Comparison of ENCODE assay signal across 19 cellular contexts in genomic region chr7:14201353-14201752, GRCh38.
A peak's percentile ranks its signal among the peaks of the same experiment; 100 is the strongest.
DNase-seq lines count a peak whose midpoint lies in the region; ATAC-seq and TF ChIP-seq lines count a peak whose summit lies in the region.
"Had no signal": no experiment of that assay in that cellular context is flagged by ENCODE, and none has a peak within 500 bp of the region (broad histone marks: within the 10 kb centered on the region; RNA-seq: fewer than 3 reads in every experiment).

No MANE protein-coding gene starts in this region.

- H3F3A ChIP-seq in GM23338 (replicated peaks; ENCODE audit: low read depth), result no peaks in the 10 kb centered on the region

- H4K20me1 ChIP-seq in GM23338 (replicated peaks; ENCODE audit: insufficient read depth), result no peaks in the 10 kb centered on the region

- no peak overlapping the region for H2AFZ ChIP-seq in GM23338
- no peak overlapping the region for H2AFZ ChIP-seq in trophoblast cell (ENCODE audit: insufficient read depth, low read length, poor library complexity)
- H2AFZ ChIP-seq: GM23248 had no signal

- no peak overlapping the region for H3K9ac ChIP-seq in trophoblast cell (ENCODE audit: low read length)
- no peak overlapping the region for H3K9ac ChIP-seq in endodermal cell (ENCODE audit: extremely low read depth, low read length, poor library complexity, severe bottlenecking)
- H3K9ac ChIP-seq: GM23248 had no signal

- no peak overlapping the region for H2AK5ac ChIP-seq in trophoblast cell (ENCODE audit: low read length)

- H3K4ac ChIP-seq in trophoblast cell (ENCODE audit: low read depth, low read length), result no peak overlapping the region

- no peak overlapping the region for H2BK120ac ChIP-seq in trophoblast cell (ENCODE audit: insufficient read depth, low read length, poor library complexity)

- H3K4me2 ChIP-seq in GM23338, result no peak overlapping the region
- H3K4me2 ChIP-seq in trophoblast cell (ENCODE audit: low read length), result no peak overlapping the region

- H3K9me2 ChIP-seq in GM23338 (ENCODE audit: insufficient read depth), result no peaks in the 10 kb centered on the region

- H3K27me3 ChIP-seq in GM23338 (ENCODE audit: insufficient read depth) (no peaks in the 10 kb centered on the region), trophoblast cell (ENCODE audit: insufficient read depth, low read length) (no peaks in the 10 kb centered on the region), endodermal cell (ENCODE audit: control insufficient read depth, insufficient read depth, low read length, poor library complexity, severe bottlenecking) (no peaks in the 10 kb centered on the region)
- H3K27me3 ChIP-seq: BE2C had no signal

- H3K36me3 ChIP-seq in GM23338 (ENCODE audit: insufficient read depth), result no peaks in the 10 kb centered on the region
- no peaks in the 10 kb centered on the region for H3K36me3 ChIP-seq in trophoblast cell (ENCODE audit: control insufficient read depth in 1 of 2, insufficient read depth in 2 of 2, low read length in 2 of 2)
- H3K36me3 ChIP-seq in endodermal cell (ENCODE audit: control insufficient read depth, insufficient read depth, low read length), result no peaks in the 10 kb centered on the region
- H3K36me3 ChIP-seq: BE2C had no signal

- DNase-seq in GM23338 (ENCODE audit: low spot score) (peak; percentile 6), NCI-H146 (lab: John Stamatoyannopoulos, UW) (peak; percentile 93), RPMI8226 (peak; percentile 61), trophoblast cell (peak; percentile 2 to 41), endodermal cell (no peak), NCI-H187 (lab: John Stamatoyannopoulos, UW) (no peak)
- DNase-seq: ACHN; BE2C; C1 segment of cervical spinal cord; CD4-positive, CD25-positive, alpha-beta regulatory T cell; CD8-positive, alpha-beta memory T cell; COR-L47; DMS 273 treated with DMSO at 0.1 percent for 48 hours; DMS53; DND-41; EL; GM23248; HCEC 1CT had no signal

- H3K4me3 ChIP-seq in GM23338 (no peak overlapping the region), trophoblast cell (ENCODE audit: low read depth, low read length) (no peak overlapping the region), endodermal cell (ENCODE audit: low read length) (no peak overlapping the region)
- H3K4me3 ChIP-seq: GM12878, GM23248 had no signal

- no peaks in the 10 kb centered on the region for H3K4me1 ChIP-seq in GM23338 (ENCODE audit: insufficient read depth)
- no peaks in the 10 kb centered on the region for H3K4me1 ChIP-seq in trophoblast cell (ENCODE audit: control insufficient read depth in 1 of 2, insufficient read depth in 2 of 2, low read length in 2 of 2)
- no peaks in the 10 kb centered on the region for H3K4me1 ChIP-seq in endodermal cell (ENCODE audit: control insufficient read depth, insufficient read depth, low read length)

- no peaks in the 10 kb centered on the region for H3K79me2 ChIP-seq in GM23338 (replicated peaks; ENCODE audit: insufficient read depth)
- H3K79me2 ChIP-seq in trophoblast cell (ENCODE audit: control insufficient read depth, insufficient read depth, low read length, poor library complexity), result no peaks in the 10 kb centered on the region

- no peak overlapping the region for H3K27ac ChIP-seq in GM23338 (ENCODE audit: low read depth)
- no peak overlapping the region for H3K27ac ChIP-seq in trophoblast cell (ENCODE audit: low read depth, low read length)
- no peak overlapping the region for H3K27ac ChIP-seq in endodermal cell (ENCODE audit: low read depth, low read length)
- H3K27ac ChIP-seq: GM23248 had no signal

- no CpG with 5 or more reads among the region's 3 CpGs for WGBS in trophoblast cell (ENCODE audit: extremely low coverage, insufficient coverage, insufficient read length)
- WGBS in endodermal cell (ENCODE audit: insufficient coverage in 1 of 2, insufficient read length in 1 of 2), 2 experiments, result 89% methylated on average over 3 of the region's 3 CpGs; no CpG with 5 or more reads in 1 of the 2 experiments

- H3K4me1 Mint-ChIP-seq in GM23338 (peaks cover 4% of the 10 kb centered on the region; the same call in 2 of the 3 replicates), endodermal cell (no peaks in the 10 kb centered on the region)
- H3K4me1 Mint-ChIP-seq: CD4-positive, CD25-positive, alpha-beta regulatory T cell; CD8-positive, alpha-beta memory T cell had no signal

- H3K36me3 Mint-ChIP-seq in GM23338 (ENCODE audit: low read depth), result no peaks in the 10 kb centered on the region
- no peaks in the 10 kb centered on the region for H3K36me3 Mint-ChIP-seq in endodermal cell (ENCODE audit: low read depth)
- H3K36me3 Mint-ChIP-seq: CD4-positive, CD25-positive, alpha-beta regulatory T cell; CD8-positive, alpha-beta memory T cell had no signal

- H2BK12ac ChIP-seq in trophoblast cell (ENCODE audit: low read length), result no peak overlapping the region

- H2BK5ac ChIP-seq in trophoblast cell (ENCODE audit: low read depth, low read length, poor library complexity), result no peak overlapping the region

- H3K27me3 Mint-ChIP-seq in GM23338 (ENCODE audit: insufficient read depth, low read depth, poor library complexity) (peaks cover 2% of the 10 kb centered on the region), endodermal cell (ENCODE audit: insufficient read depth) (no peaks in the 10 kb centered on the region)
- H3K27me3 Mint-ChIP-seq: CD4-positive, CD25-positive, alpha-beta regulatory T cell had no signal

- no peak overlapping the region for H4K91ac ChIP-seq in trophoblast cell (ENCODE audit: low read depth, low read length)

- no peak overlapping the region for H3K18ac ChIP-seq in trophoblast cell (ENCODE audit: low read length)

- H3K23ac ChIP-seq in trophoblast cell (ENCODE audit: low read length), result no peak overlapping the region

- TF ChIP-seq CTCF in GM23338 (conservative IDR thresholded peaks at IDR 0.05; ENCODE audit: low read depth in 2 of 2) (no peak), endodermal cell (conservative IDR thresholded peaks at IDR 0.05) (no peak)

- no peak overlapping the region for H4K12ac ChIP-seq in trophoblast cell (ENCODE audit: low read depth, low read length)

- H3K14ac ChIP-seq in trophoblast cell (ENCODE audit: low read length), result no peak overlapping the region

- no peaks in the 10 kb centered on the region for H3K79me1 ChIP-seq in trophoblast cell (ENCODE audit: low read length)

- no peak for ATAC-seq in GM23338
- ATAC-seq: GM12878 had no signal

- H3K9me3 ChIP-seq in trophoblast cell (ENCODE audit: insufficient read depth, low read depth, low read length) (no peaks in the 10 kb centered on the region), endodermal cell (ENCODE audit: control insufficient read depth, low read length) (no peaks in the 10 kb centered on the region)
- H3K9me3 ChIP-seq: BE2C had no signal

- H3K9me3 Mint-ChIP-seq in GM23338, result no peaks in the 10 kb centered on the region
- H3K9me3 Mint-ChIP-seq in endodermal cell, result peaks cover 2% of the 10 kb centered on the region

- H3K27ac Mint-ChIP-seq in GM23338, result no peak overlapping the region
- H3K27ac Mint-ChIP-seq in endodermal cell, result no peak overlapping the region
- H3K27ac Mint-ChIP-seq: CD4-positive, CD25-positive, alpha-beta regulatory T cell; CD8-positive, alpha-beta memory T cell had no signal

- no peak overlapping the region for H3K4me3 Mint-ChIP-seq in GM23338
- no peak overlapping the region for H3K4me3 Mint-ChIP-seq in endodermal cell
- H3K4me3 Mint-ChIP-seq: CD4-positive, CD25-positive, alpha-beta regulatory T cell; CD8-positive, alpha-beta memory T cell had no signal

- no peak overlapping the region for H4K8ac ChIP-seq in trophoblast cell (ENCODE audit: low read depth, low read length)

Comparison
In these comparisons a context has a peak if more than half of its experiments do, and no peak if none do; other contexts are left out.
1. DNase-seq: peak in GM23338 (single experiment), NCI-H146 (single experiment), RPMI8226 (single experiment) and trophoblast cell (2 of 2); none in endodermal cell (single experiment) and NCI-H187 (0 of 2).